Comparison of ENCODE assay signal across 1 cellular context in genomic region chr1:184033711-184034167, GRCh38.
TF ChIP-seq lines count a peak whose summit lies in the region.

No MANE protein-coding gene starts in this region.

TF ChIP-seq in SK-N-SH treated with all-trans-retinoic acid at 6 μM for 48 hours, 23 proteins besides CTCF, POLR2A, EP300 and RAD21 (continued from another document):
- no peak for TF ChIP-seq POU6F1 (CRISPR knock-in tag; IDR thresholded peaks at IDR 0.05; ENCODE audit: borderline replicate concordance, low read depth)
- no peak for TF ChIP-seq GLIS3 (CRISPR knock-in tag; IDR thresholded peaks at IDR 0.05)
- no peak for TF ChIP-seq SNAI2 (CRISPR knock-in tag; IDR thresholded peaks at IDR 0.05)
- no peak for TF ChIP-seq ZNF565 (CRISPR knock-in tag; conservative IDR thresholded peaks at IDR 0.05; ENCODE audit: low read depth)
- TF ChIP-seq TOX (CRISPR knock-in tag; IDR thresholded peaks at IDR 0.05; ENCODE audit: borderline replicate concordance) = no peak
- no peak for TF ChIP-seq ARNTL (CRISPR knock-in tag; IDR thresholded peaks at IDR 0.05; ENCODE audit: borderline replicate concordance, low read depth)
- TF ChIP-seq OSR1 (CRISPR knock-in tag; IDR thresholded peaks at IDR 0.05) = no peak
- no peak for TF ChIP-seq PPARA (CRISPR knock-in tag; IDR thresholded peaks at IDR 0.05; ENCODE audit: borderline replicate concordance)
- TF ChIP-seq TSHZ2 (CRISPR knock-in tag; IDR thresholded peaks at IDR 0.05) = no peak
